Comparison of ENCODE assay signal across 13 cellular contexts in the genomic region with DNA sequence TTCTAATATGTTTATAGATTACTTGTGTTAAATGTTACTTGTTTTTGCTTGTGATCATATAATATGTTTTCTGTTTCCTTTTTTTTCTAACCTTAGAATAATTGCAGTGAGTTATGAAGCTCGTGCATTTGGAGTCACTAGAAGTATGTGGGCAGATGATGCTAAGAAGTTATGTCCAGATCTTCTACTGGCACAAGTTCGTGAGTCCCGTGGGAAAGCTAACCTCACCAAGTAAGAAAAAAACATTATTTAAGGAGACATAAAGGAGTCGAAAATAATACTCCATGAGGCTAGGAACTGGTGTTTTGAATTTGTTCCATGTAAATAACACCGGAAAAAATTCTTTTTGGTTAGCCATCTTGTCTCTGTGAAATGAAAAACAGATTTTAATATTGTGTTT.
"Had no signal": no experiment of that assay in that cellular context is flagged by ENCODE, and none has a peak within 500 bp of the region (broad histone marks: within the 10 kb centered on the region; RNA-seq: fewer than 3 reads in every experiment).

No MANE protein-coding gene starts in this region.

- H3K4me3 Mint-ChIP-seq: neural progenitor cell; stimulated activated naive CD8-positive, alpha-beta T cell treated with anti-CD3 and anti-CD28 coated beads, Interleukin-15, amount 100 ng/mL, for 72 hours had no signal

- DNase-seq: activated CD4-positive, alpha-beta T cell treated with anti-CD3 and anti-CD28 coated beads, Interleukin-2, amount 50 U/mL, for 4 hours; aorta; dorsolateral prefrontal cortex; foreskin melanocyte; head of caudate nucleus; left lung; pancreas; SK-N-SH; stimulated activated CD4-positive, alpha-beta T cell treated with anti-CD3 and anti-CD28 coated beads, Interleukin-4, amount 100 ng/mL, for 4 hours; stimulated activated naive CD8-positive, alpha-beta T cell treated with anti-CD3 and anti-CD28 coated beads, Interleukin-15, amount 100 ng/mL, for 72 hours had no signal

- H3K9me3 Mint-ChIP-seq: activated naive CD4-positive, alpha-beta T cell treated with anti-CD3 and anti-CD28 coated beads, Interleukin-2, amount 50 U/mL, for 72 hours; stimulated activated naive CD8-positive, alpha-beta T cell treated with anti-CD3 and anti-CD28 coated beads, Interleukin-15, amount 100 ng/mL, for 72 hours had no signal

- H3K27ac ChIP-seq: dorsolateral prefrontal cortex, left lung, neural progenitor cell, pancreas, thoracic aorta had no signal

- H3K4me3 ChIP-seq: dorsolateral prefrontal cortex, left lung, neural progenitor cell, pancreas, thoracic aorta had no signal

- H3K27me3 ChIP-seq: dorsolateral prefrontal cortex, left lung, neural progenitor cell, pancreas had no signal

- H3K27ac Mint-ChIP-seq: activated naive CD4-positive, alpha-beta T cell treated with anti-CD3 and anti-CD28 coated beads, Interleukin-2, amount 50 U/mL, for 72 hours; neural progenitor cell; stimulated activated naive CD8-positive, alpha-beta T cell treated with anti-CD3 and anti-CD28 coated beads, Interleukin-15, amount 100 ng/mL, for 72 hours had no signal

- H3K9ac ChIP-seq: neural progenitor cell, SK-N-SH had no signal

- H3K27me3 Mint-ChIP-seq: stimulated activated naive CD8-positive, alpha-beta T cell treated with anti-CD3 and anti-CD28 coated beads, Interleukin-15, amount 100 ng/mL, for 72 hours had no signal

- H3K9me3 ChIP-seq: left lung, pancreas, SK-N-SH, thoracic aorta had no signal
